ENCODE assay signal across 1 cellular context in genomic region chr19:33157906-33158305, GRCh38.
TF ChIP-seq lines count a peak whose summit lies in the region.

No MANE protein-coding gene starts in this region.

TF ChIP-seq in HepG2, 621 proteins besides CTCF, POLR2A, EP300 and RAD21:
- TF ChIP-seq SALL2 (CRISPR knock-in tag; IDR thresholded peaks at IDR 0.05), result 0 out of 2 replicates have a peak, but pooled peaks have one; percentile 12
- TF ChIP-seq MXD3 (CRISPR knock-in tag; IDR thresholded peaks at IDR 0.05), result no peak
